ENCODE assay signal across 18 cellular contexts in genomic region chr17:75501378-75502071, GRCh38. TPM values are rescaled to one million over a fixed set of nuclear protein-coding genes. Genes with fewer than 3 reads are reported as not detected.
DNase-seq lines count a peak whose midpoint lies in the region; ATAC-seq and TF ChIP-seq lines count a peak whose summit lies in the region.
"Had no signal": no experiment of that assay in that cellular context is flagged by ENCODE, and none has a peak within 500 bp of the region (broad histone marks: within the 10 kb centered on the region; RNA-seq: fewer than 3 reads in every experiment).

No MANE protein-coding gene starts in this region.

- peaks cover 0 to 89% (median 79%) of the 10 kb centered on the region in 9 donors for H3K36me3 ChIP-seq in heart left ventricle
- H3K36me3 ChIP-seq in tibial nerve, result peaks cover 0 to 90% (median 9%) of the 10 kb centered on the region in 3 donors

- H3K27me3 ChIP-seq in heart left ventricle (no peaks in the 10 kb centered on the region), tibial nerve (no peaks in the 10 kb centered on the region)
- H3K27me3 ChIP-seq: foreskin keratinocyte had no signal

- H3K4me3 ChIP-seq in heart left ventricle (no peak overlapping the region), tibial nerve (no peak overlapping the region)

- intact Hi-C loops in heart left ventricle (cut with DNase I), result loop anchor here in 1 of 10 donors (5.0 kb wide), 1 partner anchor 44 kb away; the partner anchor contains the start of gene TMEM94

- TF ChIP-seq CTCF in heart left ventricle (IDR thresholded peaks at IDR 0.05), result no peak
- no peak for TF ChIP-seq CTCF in tibial nerve (IDR thresholded peaks at IDR 0.05)

- H3K9me3 ChIP-seq in heart left ventricle (no peaks in the 10 kb centered on the region), tibial nerve (no peaks in the 10 kb centered on the region)

- DNase-seq in caudate nucleus (lab: John Stamatoyannopoulos, UW) (peak in 59 of 61 donors; percentile 37 to 94 (median 80)), heart left ventricle (peak in 1 of 5 donors; percentile 42), pons (ENCODE audit: low spot score) (peak; percentile 91), tibial nerve (ENCODE audit: low spot score in 2 of 2) (no peak), mucosa of gallbladder (ENCODE audit: low spot score) (no peak)
- DNase-seq: activated CD4-positive, alpha-beta T cell treated with anti-CD3 and anti-CD28 coated beads for 48 hours; activated CD8-positive, alpha-beta memory T cell treated with anti-CD3 and anti-CD28 coated beads, Interleukin-2, amount 50 U/mL, for 48 hours; activated naive CD4-positive, alpha-beta T cell treated with Interleukin-2 at 50 U/mL for 16 hours; DMS79; foreskin keratinocyte; immature natural killer cell; Karpas-422; NCI-H1417; SHP77 treated with DMSO at 0.1 percent for 48 hours; stimulated activated naive CD4-positive, alpha-beta T cell treated with Interleukin-2 at 50 U/mL for 16 hours had no signal

- TF ChIP-seq POLR2A in heart left ventricle (IDR thresholded peaks at IDR 0.05), result no peak
- no peak for TF ChIP-seq POLR2A in tibial nerve (IDR thresholded peaks at IDR 0.05)

- H3K27ac ChIP-seq in caudate nucleus (ENCODE audit: low read depth, low read length) (peak overlapping the region; percentile 94), heart left ventricle (peak overlapping the region in 11 of 12 donors; percentile 28 to 75 (median 56)), tibial nerve (peak overlapping the region; percentile 37 to 96 (median 80))
- H3K27ac ChIP-seq: foreskin keratinocyte had no signal

- peak; percentile 11 to 62 (median 51) for ATAC-seq in heart left ventricle
- ATAC-seq in GM21737 (IDR thresholded peaks at IDR 0.05; ENCODE audit: unreplicated experiment), result no peak
- ATAC-seq in HG02798 (IDR thresholded peaks at IDR 0.05; ENCODE audit: poor library complexity, unreplicated experiment), result no peak
- ATAC-seq: foreskin keratinocyte had no signal

- 42 to 71% (median 56%) methylated on average over 5 to 21 of the region's 21 CpGs for WGBS in heart left ventricle, 4 donors
- WGBS in tibial nerve, 2 donors, result 32 to 67% methylated on average over 3 to 11 of the region's 21 CpGs

- H3K4me1 ChIP-seq in heart left ventricle, result peaks cover 0 to 55% (median 19%) of the 10 kb centered on the region in 12 donors
- peaks cover 0 to 74% (median 16%) of the 10 kb centered on the region in 4 donors for H3K4me1 ChIP-seq in tibial nerve
- H3K4me1 ChIP-seq: foreskin keratinocyte had no signal

- TF ChIP-seq EP300 in tibial nerve (IDR thresholded peaks at IDR 0.05), result peak in 1 of 2 donors; percentile 44

RNA-seq across cellular contexts. Expression of gene CASKIN2, which starts 13.8 kb away (rescaled TPM):
- 10 to 100 TPM; 27.1 to 51.2 (median 39.3) TPM for total RNA-seq in heart left ventricle
- 10 to 100 TPM; 19.5 to 23.2 TPM for polyA plus RNA-seq in heart left ventricle
- 10 to 100 TPM; 36.0 to 59.0 (median 51.3) TPM for total RNA-seq in tibial nerve
- 74.7 TPM for total RNA-seq in mucosa of gallbladder
- polyA plus RNA-seq: CD14-positive monocyte, immature natural killer cell had no signal

RNA-seq across cellular contexts. Expression of gene TSEN54, which starts 14.8 kb away (rescaled TPM):
- 10 to 100 TPM in 2 of 9 donors, 1 to 10 TPM in 7; 4.0 to 11.6 (median 7.1) TPM for total RNA-seq in heart left ventricle
- 10 to 100 TPM in 1 of 2 donors, 1 to 10 TPM in 1; 9.4 to 12.4 TPM for polyA plus RNA-seq in heart left ventricle
- total RNA-seq in tibial nerve, result 10 to 100 TPM; 43.3 to 84.6 (median 53.0) TPM
- 158 TPM for total RNA-seq in mucosa of gallbladder

RNA-seq across cellular contexts. Expression of gene LLGL2, which starts 24.0 kb away (rescaled TPM):
- total RNA-seq in heart left ventricle, result 1 to 10 TPM; 1.8 to 5.9 (median 3.4) TPM
- polyA plus RNA-seq in heart left ventricle, result 1 to 10 TPM; 6.6 to 8.1 TPM
- 10 to 100 TPM in 1 of 4 donors, 1 to 10 TPM in 3; 8.4 to 18.4 (median 8.8) TPM for total RNA-seq in tibial nerve
- 477 TPM for total RNA-seq in mucosa of gallbladder

RNA-seq across cellular contexts. Expression of gene TMEM94, which starts 45.1 kb away (rescaled TPM):
- total RNA-seq in heart left ventricle (100 to 1,000 TPM in 1 of 9 donors, 10 to 100 TPM in 8; 35.7 to 130 (median 52.7) TPM), tibial nerve (10 to 100 TPM; 84.3 to 95.1 (median 89.9) TPM), mucosa of gallbladder (106 TPM)
- 10 to 100 TPM; 34.1 to 35.0 TPM for polyA plus RNA-seq in heart left ventricle

Comparison
In these comparisons a context has a peak if more than half of its experiments do, and no peak if none do; other contexts are left out.
1. DNase-seq: peak in caudate nucleus (59 of 61) and pons (single experiment); none in tibial nerve (0 of 2) and mucosa of gallbladder (single experiment).
2. ATAC-seq: peak in heart left ventricle (4 of 4); none in GM21737 (single experiment) and HG02798 (single experiment).
3. RNA of gene LLGL2, which starts 24.0 kb away (total RNA-seq): 477 TPM in mucosa of gallbladder (single experiment); 8.4 to 18.4 TPM in tibial nerve and 1.8 to 5.9 TPM in heart left ventricle; every median in the first group is over 10 times any median in the second.
4. Peak in every context shown above with its lines, with median percentiles within 50 percentile points of each other: H3K27ac ChIP-seq.